ENCODE assay signal across 17 cellular contexts in genomic region chr2:191108331-191108730, GRCh38. TPM values are rescaled to one million over a fixed set of nuclear protein-coding genes. Genes with fewer than 3 reads are reported as not detected.
A peak's percentile ranks its signal among the peaks of the same experiment; 100 is the strongest.
DNase-seq lines count a peak whose midpoint lies in the region; ATAC-seq and TF ChIP-seq lines count a peak whose summit lies in the region.
"Had no signal": no experiment of that assay in that cellular context is flagged by ENCODE, and none has a peak within 500 bp of the region (broad histone marks: within the 10 kb centered on the region; RNA-seq: fewer than 3 reads in every experiment).

No MANE protein-coding gene starts in this region.

- peak overlapping the region; percentile 16; the same call in 1 of the 2 replicates for H3K14ac ChIP-seq in IMR-90 (replicated peaks; ENCODE audit: low read depth, low read length)

- no peak overlapping the region for H2AK9ac ChIP-seq in IMR-90 (replicated peaks; ENCODE audit: low read depth, low read length, poor library complexity)

- no peak overlapping the region for H2AK5ac ChIP-seq in IMR-90 (ENCODE audit: low read depth, low read length)

- no peak for TF ChIP-seq CTCF in IMR-90 (conservative IDR thresholded peaks at IDR 0.05; ENCODE audit: low read depth, low read length)

- no peak overlapping the region for H3K4me3 Mint-ChIP-seq in activated T-cell treated with anti-CD3 and anti-CD28 coated beads, Interleukin-2, amount 50 U/mL, for 4 hours
- no peak overlapping the region for H3K4me3 Mint-ChIP-seq in activated T-helper 2 cell treated with anti-CD3 and anti-CD28 coated beads, Interferon-gamma antibody, Interleukin-2, Interleukin-4, amounts not matched to agents 10 μg/mL and 5 μg/mL and 100 μg/mL, durations not matched to agents 14 hours and 24 hours and 36 hours (ENCODE audit: low read depth)
- H3K4me3 Mint-ChIP-seq in natural killer cell treated with Interleukin-12 subunit alpha and Interleukin-12 subunit beta and Interleukin-15 and Interleukin-18, amount 100 ng/mL, for 72 hours = peak overlapping the region; percentile 67
- H3K4me3 Mint-ChIP-seq in T-cell = no peak overlapping the region

- H4K5ac ChIP-seq in IMR-90 (ENCODE audit: low read depth, low read length) = no peak overlapping the region

- H2BK20ac ChIP-seq in IMR-90 (ENCODE audit: low read depth, low read length) = no peak overlapping the region

- H3K56ac ChIP-seq in IMR-90 (ENCODE audit: extremely low read depth, insufficient read depth, low read length) = no peak overlapping the region

- no TSS peak for BruUV-seq in IMR-90 (replicated peaks; lab: Mats Ljungman, UMichigan)

- H3K27ac Mint-ChIP-seq in activated T-helper 2 cell treated with anti-CD3 and anti-CD28 coated beads, Interferon-gamma antibody, Interleukin-2, Interleukin-4, amounts not matched to agents 10 μg/mL and 5 μg/mL and 100 μg/mL, durations not matched to agents 14 hours and 24 hours and 36 hours = peak overlapping the region; percentile 72
- H3K27ac Mint-ChIP-seq in natural killer cell treated with Interleukin-12 subunit alpha and Interleukin-12 subunit beta and Interleukin-15 and Interleukin-18, amount 100 ng/mL, for 72 hours = peak overlapping the region; percentile 82 to 95
- H3K27ac Mint-ChIP-seq in T-cell = no peak overlapping the region

- no peak for TF ChIP-seq RAD21 in IMR-90 (IDR thresholded peaks at IDR 0.05; ENCODE audit: low read length)

- peaks cover 39% of the 10 kb centered on the region for H3K36me3 Mint-ChIP-seq in activated T-cell treated with anti-CD3 and anti-CD28 coated beads, Interleukin-2, amount 50 U/mL, for 4 hours (ENCODE audit: insufficient read depth)
- H3K36me3 Mint-ChIP-seq in activated T-helper 2 cell treated with anti-CD3 and anti-CD28 coated beads, Interferon-gamma antibody, Interleukin-2, Interleukin-4, amounts not matched to agents 10 μg/mL and 5 μg/mL and 100 μg/mL, durations not matched to agents 14 hours and 24 hours and 36 hours (ENCODE audit: low read depth) = peaks cover 59% of the 10 kb centered on the region
- H3K36me3 Mint-ChIP-seq in natural killer cell treated with Interleukin-12 subunit alpha and Interleukin-12 subunit beta and Interleukin-15 and Interleukin-18, amount 100 ng/mL, for 72 hours = peaks cover 22% of the 10 kb centered on the region
- H3K36me3 Mint-ChIP-seq in T-cell = peaks cover 54% of the 10 kb centered on the region

- intact Hi-C loops in IMR-90 (cut with micrococcal nuclease) = no loop called here
- intact Hi-C loops in activated T-helper 2 cell treated with anti-CD3 and anti-CD28 coated beads, Interferon-gamma antibody, Interleukin-2, Interleukin-4, amounts not matched to agents 10 μg/mL and 5 μg/mL and 100 μg/mL, durations not matched to agents 14 hours and 24 hours and 36 hours (cut with micrococcal nuclease) = no loop called here

- DNase-seq in activated T-cell treated with anti-CD3 and anti-CD28 coated beads, Interleukin-2, amount 50 U/mL, for 4 hours = no peak
- DNase-seq in activated T-cell treated with anti-CD3 and anti-CD28 coated beads, Interleukin-2, amount 50 U/mL, for 48 hours = no peak
- DNase-seq in IMR-90 (no peak), T-cell (no peak)
- no peak for DNase-seq in activated T-helper 2 cell treated with anti-CD3 and anti-CD28 coated beads, Interferon-gamma antibody, Interleukin-2, Interleukin-4, amounts not matched to agents 10 μg/mL and 5 μg/mL and 100 μg/mL, durations not matched to agents 14 hours and 24 hours and 36 hours (ENCODE audit: low spot score)
- DNase-seq in natural killer cell treated with Interleukin-12 subunit alpha and Interleukin-12 subunit beta and Interleukin-15 and Interleukin-18, amount 100 ng/mL, for 72 hours (ENCODE audit: low spot score) = no peak
- DNase-seq: Caco-2, DMS153, GOT3, MV-4-11, NCI-H1417 treated with DMSO at 0.1 percent for 48 hours, NCI-H2029, NCI-H2171 treated with DMSO at 0.1 percent for 48 hours, NCI-H748 treated with DMSO at 0.1 percent for 48 hours, PC-9 had no signal

- ATAC-seq in activated T-cell treated with anti-CD3 and anti-CD28 coated beads, Interleukin-2, amount 50 U/mL, for 4 hours = peak; percentile 49 to 62
- ATAC-seq in IMR-90 (ENCODE audit: low read depth) (no peak), T-cell (replicated peaks in 1 of 4) (no peak), HG02642 (IDR thresholded peaks at IDR 0.05; ENCODE audit: poor library complexity, unreplicated experiment) (no peak)
- no peak for ATAC-seq in natural killer cell treated with Interleukin-12 subunit alpha and Interleukin-12 subunit beta and Interleukin-15 and Interleukin-18, amount 100 ng/mL, for 72 hours
- ATAC-seq: K562 had no signal

- no peak overlapping the region for H3K23ac ChIP-seq in IMR-90 (ENCODE audit: low read depth, low read length)

- H3K9me3 Mint-ChIP-seq in activated T-cell treated with anti-CD3 and anti-CD28 coated beads, Interleukin-2, amount 50 U/mL, for 4 hours = no peaks in the 10 kb centered on the region
- H3K9me3 Mint-ChIP-seq in activated T-helper 2 cell treated with anti-CD3 and anti-CD28 coated beads, Interferon-gamma antibody, Interleukin-2, Interleukin-4, amounts not matched to agents 10 μg/mL and 5 μg/mL and 100 μg/mL, durations not matched to agents 14 hours and 24 hours and 36 hours = no peaks in the 10 kb centered on the region
- H3K9me3 Mint-ChIP-seq in natural killer cell treated with Interleukin-12 subunit alpha and Interleukin-12 subunit beta and Interleukin-15 and Interleukin-18, amount 100 ng/mL, for 72 hours = peaks cover 2% of the 10 kb centered on the region
- H3K9me3 Mint-ChIP-seq in T-cell = no peaks in the 10 kb centered on the region

- no peak overlapping the region for H3K27ac ChIP-seq in IMR-90 (ENCODE audit: insufficient read depth, low read length)
- H3K27ac ChIP-seq: PC-9 had no signal

- TF ChIP-seq POLR2A in IMR-90 (IDR thresholded peaks at IDR 0.05; ENCODE audit: low read depth, low read length) = no peak

- no peaks in the 10 kb centered on the region for H4K20me1 ChIP-seq in IMR-90 (ENCODE audit: insufficient read depth, low read length)

- H3K4me1 Mint-ChIP-seq in activated T-cell treated with anti-CD3 and anti-CD28 coated beads, Interleukin-2, amount 50 U/mL, for 4 hours (ENCODE audit: low read depth) = peaks cover 73% of the 10 kb centered on the region
- peaks cover 65% of the 10 kb centered on the region for H3K4me1 Mint-ChIP-seq in activated T-helper 2 cell treated with anti-CD3 and anti-CD28 coated beads, Interferon-gamma antibody, Interleukin-2, Interleukin-4, amounts not matched to agents 10 μg/mL and 5 μg/mL and 100 μg/mL, durations not matched to agents 14 hours and 24 hours and 36 hours (ENCODE audit: low read depth)
- peaks cover 67 to 78% of the 10 kb centered on the region in 2 donors for H3K4me1 Mint-ChIP-seq in natural killer cell treated with Interleukin-12 subunit alpha and Interleukin-12 subunit beta and Interleukin-15 and Interleukin-18, amount 100 ng/mL, for 72 hours (ENCODE audit: low read depth in 2 of 2)
- H3K4me1 Mint-ChIP-seq in T-cell = peaks cover 62 to 68% (median 63%) of the 10 kb centered on the region in 3 donors

- dilution Hi-C loops in IMR-90 (cut with HindIII; ENCODE audit: low sequenced_read_pairs, unreplicated experiment) = no loop called here

- 33% methylated on average over 1 of the region's 4 CpGs; no CpG with 5 or more reads in 1 of the 2 experiments for WGBS in IMR-90 (ENCODE audit: extremely low coverage in 2 of 2, insufficient read length in 1 of 2), 2 experiments

- CTCF ChIA-PET in IMR-90 (lab: Yijun Ruan, JAX) (no interaction called here), T-cell (lab: Charles Lee) (interaction anchor here in 1 of 2 donors (0.7 kb wide), 1 partner anchor 729 kb away, joined by 3 read pairs; no protein-coding TSS in a partner anchor)

- H3K18ac ChIP-seq in IMR-90 (ENCODE audit: low read depth, low read length) = no peak overlapping the region

- no peak overlapping the region for H2BK5ac ChIP-seq in IMR-90 (ENCODE audit: low read depth, low read length, poor library complexity, severe bottlenecking)

- H3K27me3 Mint-ChIP-seq in activated T-cell treated with anti-CD3 and anti-CD28 coated beads, Interleukin-2, amount 50 U/mL, for 4 hours (ENCODE audit: low read depth) = no peaks in the 10 kb centered on the region
- no peaks in the 10 kb centered on the region for H3K27me3 Mint-ChIP-seq in activated T-helper 2 cell treated with anti-CD3 and anti-CD28 coated beads, Interferon-gamma antibody, Interleukin-2, Interleukin-4, amounts not matched to agents 10 μg/mL and 5 μg/mL and 100 μg/mL, durations not matched to agents 14 hours and 24 hours and 36 hours (ENCODE audit: low read depth)
- no peaks in the 10 kb centered on the region for H3K27me3 Mint-ChIP-seq in natural killer cell treated with Interleukin-12 subunit alpha and Interleukin-12 subunit beta and Interleukin-15 and Interleukin-18, amount 100 ng/mL, for 72 hours
- no peaks in the 10 kb centered on the region for H3K27me3 Mint-ChIP-seq in T-cell

- no peak overlapping the region for H2BK15ac ChIP-seq in IMR-90 (ENCODE audit: low read depth, low read length)

- no peaks in the 10 kb centered on the region for H3K27me3 ChIP-seq in IMR-90 (ENCODE audit: control insufficient read depth, insufficient read depth, low read length)

- no peaks in the 10 kb centered on the region for H3K9me1 ChIP-seq in IMR-90 (ENCODE audit: insufficient read depth, low read length)

- H3K4me1 ChIP-seq in IMR-90 (ENCODE audit: control insufficient read depth, insufficient read depth, low read length) = no peaks in the 10 kb centered on the region
- H3K4me1 ChIP-seq: Caco-2 had no signal

- H3K9ac ChIP-seq in IMR-90 (ENCODE audit: low read depth, low read length) = no peak overlapping the region

- in situ Hi-C loops in IMR-90 (cut with MboI; ENCODE audit: low sequenced_read_pairs) = no loop called here

- no peak overlapping the region for H3K4me3 ChIP-seq in IMR-90 (ENCODE audit: insufficient read depth, low read depth, low read length)
- H3K4me3 ChIP-seq: K562, PC-9 had no signal

- POLR2A ChIA-PET in IMR-90 (lab: Charles Lee; ENCODE audit: unreplicated experiment) (interaction anchor here (0.7 kb wide), 1 partner anchor 41 kb away, joined by 4 read pairs; no protein-coding TSS in a partner anchor), T-cell (lab: Charles Lee) (interaction anchor here in 1 of 2 donors (0.6 kb wide), 1 partner anchor 8 kb away, joined by 4 read pairs; no protein-coding TSS in a partner anchor)

- no peak overlapping the region for H2BK120ac ChIP-seq in IMR-90 (ENCODE audit: low read depth, low read length)

- no peaks in the 10 kb centered on the region for H3K9me3 ChIP-seq in IMR-90 (ENCODE audit: control insufficient read depth, insufficient read depth, low read length)
- H3K9me3 ChIP-seq: Caco-2 had no signal

- no peak overlapping the region for H3K4me2 ChIP-seq in IMR-90 (ENCODE audit: low read depth, low read length)
- H3K4me2 ChIP-seq: PC-9 had no signal

- H3K4ac ChIP-seq in IMR-90 (ENCODE audit: low read depth, low read length) = no peak overlapping the region

- no peak overlapping the region for H4K8ac ChIP-seq in IMR-90 (ENCODE audit: low read depth in 2 of 2, low read length in 2 of 2)

- no peaks in the 10 kb centered on the region for H3K79me1 ChIP-seq in IMR-90 (ENCODE audit: low read depth in 1 of 2, low read length in 2 of 2)

- no peaks in the 10 kb centered on the region for H3K36me3 ChIP-seq in IMR-90 (ENCODE audit: control insufficient read depth, insufficient read depth, low read length)

- no peak overlapping the region for H4K91ac ChIP-seq in IMR-90 (ENCODE audit: insufficient read depth, low read depth, low read length)

- no peak overlapping the region for H2AFZ ChIP-seq in IMR-90 (replicated peaks; ENCODE audit: low read length, poor library complexity)
- H2AFZ ChIP-seq: PC-9 had no signal

RNA-seq across cellular contexts. Expression of gene STAT4, which starts 42.5 kb away (rescaled TPM):
- 10 to 100 TPM; 46.0 to 71.7 (median 69.5) TPM for total RNA-seq in activated T-cell treated with anti-CD3 and anti-CD28 coated beads, Interleukin-2, amount 50 U/mL, for 4 hours
- total RNA-seq in IMR-90 (2012; rRNA removed) (0.28 and 0.36 TPM in 2 replicates), T-cell (100 to 1,000 TPM in 2 of 5 donors, 10 to 100 TPM in 3; 79.5 to 141 (median 91.7) TPM)
- 0.47 and 0.48 TPM in 2 replicates for polyA plus RNA-seq in IMR-90 (2012; rRNA removed)
- 0.07 and 0.08 TPM in 2 replicates for polyA plus RNA-seq in IMR-90 (2012; cell fraction: cytosol; rRNA removed)
- polyA plus RNA-seq in IMR-90 (2012; cell fraction: nucleus; rRNA removed; ENCODE audit: low replicate concordance) = 0.27 and 3.1 TPM in 2 replicates
- 92.2 and 96.9 TPM in 2 replicates for total RNA-seq in activated T-helper 2 cell treated with anti-CD3 and anti-CD28 coated beads, Interferon-gamma antibody, Interleukin-2, Interleukin-4, amounts not matched to agents 10 μg/mL and 5 μg/mL and 100 μg/mL, durations not matched to agents 14 hours and 24 hours and 36 hours
- total RNA-seq in natural killer cell treated with Interleukin-12 subunit alpha and Interleukin-12 subunit beta and Interleukin-15 and Interleukin-18, amount 100 ng/mL, for 72 hours = 100 to 1,000 TPM; 133 to 241 TPM
- total RNA-seq: K562 had no signal

Comparison
In these comparisons a context has a peak if more than half of its experiments do, and no peak if none do; other contexts are left out.
1. ATAC-seq: peak in activated T-cell treated with anti-CD3 and anti-CD28 coated beads, Interleukin-2, amount 50 U/mL, for 4 hours (2 of 2); none in IMR-90 (single experiment), natural killer cell treated with Interleukin-12 subunit alpha and Interleukin-12 subunit beta and Interleukin-15 and Interleukin-18, amount 100 ng/mL, for 72 hours (0 of 2), T-cell (0 of 4) and HG02642 (single experiment).
2. H3K27ac Mint-ChIP-seq: peak in activated T-helper 2 cell treated with anti-CD3 and anti-CD28 coated beads, Interferon-gamma antibody, Interleukin-2, Interleukin-4, amounts not matched to agents 10 μg/mL and 5 μg/mL and 100 μg/mL, durations not matched to agents 14 hours and 24 hours and 36 hours (single experiment) and natural killer cell treated with Interleukin-12 subunit alpha and Interleukin-12 subunit beta and Interleukin-15 and Interleukin-18, amount 100 ng/mL, for 72 hours (2 of 2); none in T-cell (0 of 2).
3. RNA of gene STAT4, which starts 42.5 kb away (total RNA-seq): 133 to 241 TPM in natural killer cell treated with Interleukin-12 subunit alpha and Interleukin-12 subunit beta and Interleukin-15 and Interleukin-18, amount 100 ng/mL, for 72 hours, 92.2 to 96.9 TPM in activated T-helper 2 cell treated with anti-CD3 and anti-CD28 coated beads, Interferon-gamma antibody, Interleukin-2, Interleukin-4, amounts not matched to agents 10 μg/mL and 5 μg/mL and 100 μg/mL, durations not matched to agents 14 hours and 24 hours and 36 hours, 79.5 to 141 TPM in T-cell and 46.0 to 71.7 TPM in activated T-cell treated with anti-CD3 and anti-CD28 coated beads, Interleukin-2, amount 50 U/mL, for 4 hours; 0.28 to 0.36 TPM in IMR-90; every median in the first group is over 10 times any median in the second.